In genomic region chr1:235160395-235160964, GRCh38 we compare ENCODE assay signal across 8 cellular contexts. TPM values are rescaled to one million over a fixed set of nuclear protein-coding genes. Genes with fewer than 3 reads are reported as not detected.
DNase-seq lines count a peak whose midpoint lies in the region; ATAC-seq and TF ChIP-seq lines count a peak whose summit lies in the region.

No MANE protein-coding gene starts in this region.

- peak overlapping the region; percentile 95 for H3K27ac Mint-ChIP-seq in mesothelial cell of epicardium

- peaks cover 29% of the 10 kb centered on the region for H3K79me2 ChIP-seq in PC-3 (ENCODE audit: low read length)

- TF ChIP-seq POLR2A in vagina (IDR thresholded peaks at IDR 0.05) = no peak

- no peaks in the 10 kb centered on the region for H3F3A ChIP-seq in PC-3 (ENCODE audit: low read length, unreplicated experiment)

- H3K4me1 ChIP-seq in PC-3 (ENCODE audit: insufficient read depth, low read length) = peaks cover 21% of the 10 kb centered on the region
- peaks cover 48% of the 10 kb centered on the region for H3K4me1 ChIP-seq in vagina

- H3K36me3 ChIP-seq in PC-3 (ENCODE audit: low read depth, low read length) = peaks cover 11% of the 10 kb centered on the region
- peaks cover 0 to 7% of the 10 kb centered on the region in 2 donors for H3K36me3 ChIP-seq in vagina

- H4K20me1 ChIP-seq in PC-3 (ENCODE audit: low read length) = no peaks in the 10 kb centered on the region

- peak overlapping the region; percentile 98 for H3K4me3 ChIP-seq in AG04449 (ENCODE audit: low read depth, low read length)
- H3K4me3 ChIP-seq in PC-3 (ENCODE audit: low read length) = peak overlapping the region; percentile 91
- peak overlapping the region; percentile 85 for H3K4me3 ChIP-seq in coronary artery
- peak overlapping the region; percentile 73 to 87 for H3K4me3 ChIP-seq in vagina

- peaks cover 2% of the 10 kb centered on the region for H3K36me3 Mint-ChIP-seq in mesothelial cell of epicardium

- intact Hi-C loops in PC-3 (cut with micrococcal nuclease) (loop anchor here (10.0 kb wide), 1 partner anchor 56 kb away; no protein-coding TSS in a partner anchor), vagina (cut with DNase I) (no loop called here)

- ATAC-seq in GM18502 (IDR thresholded peaks at IDR 0.05; ENCODE audit: poor library complexity, unreplicated experiment) (peak; percentile 40), HG02981 (IDR thresholded peaks at IDR 0.05; ENCODE audit: unreplicated experiment) (peak; percentile 42), PC-3 (no peak)

- H3K27me3 ChIP-seq in PC-3 (ENCODE audit: low read length) (no peaks in the 10 kb centered on the region), vagina (no peaks in the 10 kb centered on the region)

- H3K4me2 ChIP-seq in PC-3 (ENCODE audit: low read length) = peak overlapping the region; percentile 84

- H3K4me3 Mint-ChIP-seq in mesothelial cell of epicardium = peak overlapping the region; percentile 93

- CTCF ChIA-PET in AG04449 (lab: Yijun Ruan, JAX) (interaction anchor here (0.6 to 1.4 kb wide), 4 partner anchors 15 to 256 kb away, joined by 3 to 5 read pairs (median 4); no protein-coding TSS in a partner anchor), PC-3 (lab: Charles Lee) (no interaction called here)

- H3K9me2 ChIP-seq in PC-3 (replicated peaks; ENCODE audit: low read length) = no peaks in the 10 kb centered on the region

- DNase-seq in AG04449 (ENCODE audit: low read depth, low spot score) (no peak), PC-3 (peak; percentile 25), coronary artery (ENCODE audit: low spot score) (no peak), mesothelial cell of epicardium (ENCODE audit: low spot score in 2 of 2, unreplicated experiment in 2 of 2) (no peak), vagina (ENCODE audit: extremely low spot score in 2 of 2) (no peak), D341Med (ENCODE audit: low spot score) (no peak)

- H3K9me3 Mint-ChIP-seq in mesothelial cell of epicardium = no peaks in the 10 kb centered on the region

- peak overlapping the region; percentile 87 for H3K9ac ChIP-seq in PC-3 (ENCODE audit: low read length)

- H3K9me3 ChIP-seq in PC-3 (ENCODE audit: low read length) (no peaks in the 10 kb centered on the region), vagina (no peaks in the 10 kb centered on the region)

- H3K4me1 Mint-ChIP-seq in mesothelial cell of epicardium = peaks cover 13% of the 10 kb centered on the region

- TF ChIP-seq CTCF in AG04449 (IDR thresholded peaks at IDR 0.05; ENCODE audit: insufficient read depth, low read length, missing control alignments) (no peak), PC-3 (conservative IDR thresholded peaks at IDR 0.05; ENCODE audit: low read depth, low read length) (no peak), coronary artery (IDR thresholded peaks at IDR 0.05) (no peak), mesothelial cell of epicardium (IDR thresholded peaks at IDR 0.05; ENCODE audit: unreplicated experiment) (no peak), vagina (IDR thresholded peaks at IDR 0.05) (no peak)

- H2AFZ ChIP-seq in PC-3 (ENCODE audit: low read length) = peak overlapping the region; percentile 75

- H3K27me3 Mint-ChIP-seq in mesothelial cell of epicardium (ENCODE audit: low read depth) = no peaks in the 10 kb centered on the region

- peak overlapping the region; percentile 82 for H3K27ac ChIP-seq in PC-3 (ENCODE audit: low read length)
- peak overlapping the region; percentile 85 to 94 for H3K27ac ChIP-seq in coronary artery
- H3K27ac ChIP-seq in vagina = peak overlapping the region; percentile 84

- POLR2A ChIA-PET in AG04449 (lab: Yijun Ruan, JAX) (interaction anchor here (0.6 to 2.0 kb wide), 10 partner anchors 10 to 661 kb away, joined by 3 to 5 read pairs (median 3); partner anchors contain the start of genes B3GALNT2, TBCE and TOMM20), PC-3 (lab: Charles Lee; ENCODE audit: unreplicated experiment) (interaction anchor here (0.6 to 0.7 kb wide), 2 partner anchors 13 to 540 kb away, joined by 3 to 7 read pairs; no protein-coding TSS in a partner anchor)

- BruUV-seq in PC-3 (replicated peaks; lab: Mats Ljungman, UMichigan) = TSS peak; percentile 89

RNA-seq across cellular contexts. Expression of gene RBM34, which starts 0.6 kb away (rescaled TPM):
- 40.1 and 44.9 TPM in 2 replicates for total RNA-seq in PC-3 (2014; rRNA removed)
- 62.6 to 72.1 TPM (median 70.8 TPM) in 3 replicates for total RNA-seq in mesothelial cell of epicardium
- 44.7 TPM for total RNA-seq in vagina

RNA-seq across cellular contexts. Expression of gene TOMM20, which starts 31.8 kb away (rescaled TPM):
- total RNA-seq in PC-3 (2014; rRNA removed) (45.2 and 48.0 TPM in 2 replicates), mesothelial cell of epicardium (166 to 178 TPM (median 171 TPM) in 3 replicates), vagina (71.9 TPM)
